Comparison of ENCODE assay signal across 1 cellular context in the genomic region with DNA sequence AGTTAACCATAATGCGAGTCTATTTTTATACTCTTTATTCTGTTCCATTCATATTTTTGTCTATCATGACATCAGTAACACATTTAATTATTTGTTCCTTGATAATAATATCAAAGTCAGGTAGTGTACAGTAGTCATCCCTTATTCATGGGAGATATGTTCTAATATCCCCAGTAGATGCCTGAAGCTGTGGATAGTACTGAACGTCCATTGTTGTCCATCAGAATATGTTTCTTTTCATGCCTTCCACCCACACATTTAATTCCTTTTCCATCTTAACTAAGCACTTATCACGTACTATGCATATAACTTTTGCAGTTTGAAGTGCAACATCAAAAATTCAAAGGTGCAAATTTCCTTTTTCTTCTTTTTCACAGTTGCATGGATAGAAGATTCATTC.
TF ChIP-seq lines count a peak whose summit lies in the region.

No MANE protein-coding gene starts in this region.

TF ChIP-seq in SK-N-SH, 30 proteins besides CTCF, POLR2A, EP300 and RAD21:
- TF ChIP-seq, protein P1, sequence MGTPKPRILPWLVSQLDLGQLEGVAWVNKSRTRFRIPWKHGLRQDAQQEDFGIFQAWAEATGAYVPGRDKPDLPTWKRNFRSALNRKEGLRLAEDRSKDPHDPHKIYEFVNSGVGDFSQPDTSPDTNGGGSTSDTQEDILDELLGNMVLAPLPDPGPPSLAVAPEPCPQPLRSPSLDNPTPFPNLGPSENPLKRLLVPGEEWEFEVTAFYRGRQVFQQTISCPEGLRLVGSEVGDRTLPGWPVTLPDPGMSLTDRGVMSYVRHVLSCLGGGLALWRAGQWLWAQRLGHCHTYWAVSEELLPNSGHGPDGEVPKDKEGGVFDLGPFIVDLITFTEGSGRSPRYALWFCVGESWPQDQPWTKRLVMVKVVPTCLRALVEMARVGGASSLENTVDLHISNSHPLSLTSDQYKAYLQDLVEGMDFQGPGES (IDR thresholded peaks at IDR 0.05; ENCODE audit: low read depth, low read length) = no peak
- TF ChIP-seq SMC3 (IDR thresholded peaks at IDR 0.05; ENCODE audit: low read depth, low read length) (no peak), YY1 (IDR thresholded peaks at IDR 0.05; ENCODE audit: low read depth) (no peak), JUND (IDR thresholded peaks at IDR 0.05) (no peak), TAF1 (IDR thresholded peaks at IDR 0.05; ENCODE audit: borderline replicate concordance, low read depth, low read length) (no peak)
